ENCODE assay signal across 18 cellular contexts in the genomic region with DNA sequence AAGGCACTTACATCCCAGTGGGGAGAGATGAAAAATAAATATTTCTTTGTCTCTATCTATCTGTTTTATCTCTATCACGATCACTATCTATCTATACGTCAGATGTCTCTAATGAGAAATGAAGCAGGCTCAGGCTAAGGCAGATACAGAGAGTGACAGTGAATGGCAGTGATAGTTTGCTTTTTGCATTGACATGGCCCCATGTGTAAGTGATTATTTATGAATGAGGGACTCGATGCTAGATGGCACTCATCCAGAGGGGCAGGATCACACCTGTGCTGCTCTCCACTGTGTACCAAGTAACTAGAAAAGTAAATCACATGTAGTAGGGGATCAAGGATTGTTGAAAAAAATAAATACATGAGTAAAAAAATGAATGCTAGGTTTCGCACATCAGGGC.
"Had no signal": no experiment of that assay in that cellular context is flagged by ENCODE, and none has a peak within 500 bp of the region (broad histone marks: within the 10 kb centered on the region; RNA-seq: fewer than 3 reads in every experiment).

No MANE protein-coding gene starts in this region.

- H3K4me3 Mint-ChIP-seq: activated naive CD4-positive, alpha-beta T cell treated with anti-CD3 and anti-CD28 coated beads, Interleukin-2, amount 50 U/mL, for 24 hours; endodermal cell; naive thymus-derived CD4-positive, alpha-beta T cell; neural progenitor cell; stimulated activated naive B cell treated with anti-CD40 and anti-IgM and Interleukin-4, amounts not matched to agents 10 μg/mL and 1 μg/mL and 100 μg/mL, for 72 hours had no signal

- H3K36me3 Mint-ChIP-seq: neural progenitor cell had no signal

- DNase-seq: activated CD4-positive, alpha-beta T cell treated with anti-CD3 and anti-CD28 coated beads for 1 hour; activated gamma-delta T cell treated with Interleukin-2 at 50 U/mL for 16 hours; activated T-cell treated with anti-CD3 and anti-CD28 coated beads, Interleukin-2, amount 50 U/mL, for 1 hour; anterior cingulate cortex; cortex of kidney; endodermal cell; esophagus squamous epithelium; gastrocnemius medialis; hippocampal formation; left ventricle myocardium inferior; naive thymus-derived CD4-positive, alpha-beta T cell; sigmoid colon; stimulated activated CD4-positive, alpha-beta T cell treated with anti-CD3 and anti-CD28 coated beads, Interleukin-15, amount 100 ng/mL, for 24 hours; stimulated activated naive B cell treated with anti-CD40 and anti-IgM and Interleukin-4, amounts not matched to agents 10 μg/mL and 1 μg/mL and 100 μg/mL, for 72 hours; transverse colon had no signal

- H3K9me3 Mint-ChIP-seq: activated naive CD4-positive, alpha-beta T cell treated with anti-CD3 and anti-CD28 coated beads, Interleukin-2, amount 50 U/mL, for 24 hours; endodermal cell; neural progenitor cell had no signal

- H3K27ac Mint-ChIP-seq: activated naive CD4-positive, alpha-beta T cell treated with anti-CD3 and anti-CD28 coated beads, Interleukin-2, amount 50 U/mL, for 24 hours; endodermal cell; naive thymus-derived CD4-positive, alpha-beta T cell; neural progenitor cell; stimulated activated naive B cell treated with anti-CD40 and anti-IgM and Interleukin-4, amounts not matched to agents 10 μg/mL and 1 μg/mL and 100 μg/mL, for 72 hours had no signal

- H3K27me3 Mint-ChIP-seq: activated naive CD4-positive, alpha-beta T cell treated with anti-CD3 and anti-CD28 coated beads, Interleukin-2, amount 50 U/mL, for 24 hours; naive thymus-derived CD4-positive, alpha-beta T cell; stimulated activated naive B cell treated with anti-CD40 and anti-IgM and Interleukin-4, amounts not matched to agents 10 μg/mL and 1 μg/mL and 100 μg/mL, for 72 hours had no signal

- ATAC-seq: body of pancreas; gastrocnemius medialis; naive thymus-derived CD4-positive, alpha-beta T cell; stimulated activated naive B cell treated with anti-CD40 and anti-IgM and Interleukin-4, amounts not matched to agents 10 μg/mL and 1 μg/mL and 100 μg/mL, for 72 hours had no signal

- H3K4me1 Mint-ChIP-seq: activated naive CD4-positive, alpha-beta T cell treated with anti-CD3 and anti-CD28 coated beads, Interleukin-2, amount 50 U/mL, for 24 hours; naive thymus-derived CD4-positive, alpha-beta T cell; neural progenitor cell had no signal
